In genomic region chr5:159061186-159061796, GRCh38 we compare ENCODE assay signal across 11 cellular contexts. TPM values are rescaled to one million over a fixed set of nuclear protein-coding genes. Genes with fewer than 3 reads are reported as not detected.
DNase-seq lines count a peak whose midpoint lies in the region; ATAC-seq and TF ChIP-seq lines count a peak whose summit lies in the region.
"Had no signal": no experiment of that assay in that cellular context is flagged by ENCODE, and none has a peak within 500 bp of the region (broad histone marks: within the 10 kb centered on the region; RNA-seq: fewer than 3 reads in every experiment).

No MANE protein-coding gene starts in this region.

- H3K9ac ChIP-seq in colonic mucosa (ENCODE audit: low read depth in 2 of 2, low read length in 2 of 2), result no peak overlapping the region
- H3K9ac ChIP-seq: parathyroid adenoma had no signal

- peak overlapping the region; percentile 48 to 71 (median 55) for H3K27ac ChIP-seq in gastrocnemius medialis
- no peak overlapping the region for H3K27ac ChIP-seq in colonic mucosa

- ATAC-seq in Right ventricle myocardium inferior (peak; percentile 84), gastrocnemius medialis (peak in 1 of 2 donors; percentile 75), HG02759 (IDR thresholded peaks at IDR 0.05; ENCODE audit: unreplicated experiment) (no peak), left colon (no peak)

- TF ChIP-seq CTCF in WI38 (IDR thresholded peaks at IDR 0.05; ENCODE audit: low read depth, low read length), result no peak
- TF ChIP-seq CTCF in gastrocnemius medialis (IDR thresholded peaks at IDR 0.05 in 4 of 5, conservative IDR thresholded peaks at IDR 0.05 in 1 of 5), result no peak
- TF ChIP-seq CTCF in colonic mucosa (IDR thresholded peaks at IDR 0.05), result no peak

- H3K36me3 ChIP-seq in gastrocnemius medialis (no peaks in the 10 kb centered on the region), colonic mucosa (no peaks in the 10 kb centered on the region)

- in situ Hi-C loops in gastrocnemius medialis (cut with MboI; ENCODE audit: low sequenced_read_pairs in 4 of 4), result no loop called here

- peak overlapping the region; percentile 42 for H3K4me3 ChIP-seq in WI38 (ENCODE audit: low read depth, low read length)
- peak overlapping the region; percentile 23 to 33 (median 27) for H3K4me3 ChIP-seq in gastrocnemius medialis
- no peak overlapping the region for H3K4me3 ChIP-seq in colonic mucosa

- H3K27me3 ChIP-seq in gastrocnemius medialis (no peaks in the 10 kb centered on the region), colonic mucosa (no peaks in the 10 kb centered on the region)

- H3K4me1 ChIP-seq in gastrocnemius medialis (peaks cover 5% of the 10 kb centered on the region in 2 donors), colonic mucosa (no peaks in the 10 kb centered on the region)
- H3K4me1 ChIP-seq: parathyroid adenoma had no signal

- peak; percentile 80 for DNase-seq in EH (ENCODE audit: low read depth)
- DNase-seq in Right ventricle myocardium inferior (ENCODE audit: missing footprints), result peak; percentile 69
- DNase-seq in gastrocnemius medialis, result peak in 1 of 2 donors; percentile 30
- DNase-seq in colonic mucosa, result no peak
- no peak for DNase-seq in iPS-NIHi11 (ENCODE audit: low spot score)
- DNase-seq in left colon, result no peak
- DNase-seq: HCEC 1CT, NCI-H1436 treated with DMSO at 0.1 percent for 48 hours had no signal

- intact Hi-C loops in Right ventricle myocardium inferior (cut with DNase I), result no loop called here
- intact Hi-C loops in gastrocnemius medialis (cut with DNase I; ENCODE audit: low total_unique reads), result no loop called here
- intact Hi-C loops in colonic mucosa (cut with DNase I), result no loop called here
- intact Hi-C loops in left colon (cut with DNase I, micrococcal nuclease), result no loop called here

- H3K9me3 ChIP-seq in gastrocnemius medialis, result no peaks in the 10 kb centered on the region
- no peaks in the 10 kb centered on the region for H3K9me3 ChIP-seq in colonic mucosa

- peak in 1 of 2 donors; percentile 13 for TF ChIP-seq POLR2A in gastrocnemius medialis (IDR thresholded peaks at IDR 0.05)

RNA-seq across cellular contexts. Expression of gene EBF1, which starts 38.4 kb away (rescaled TPM):
- 17.1 TPM for total RNA-seq in Right ventricle myocardium inferior
- 10 to 100 TPM in 1 of 4 donors, 1 to 10 TPM in 3; 4.9 to 12.0 (median 7.1) TPM for total RNA-seq in gastrocnemius medialis
- 1 to 10 TPM; 1.5 to 4.8 TPM for total RNA-seq in colonic mucosa
- total RNA-seq in left colon, result 1 to 10 TPM; 3.4 to 8.2 TPM

Comparison
In these comparisons a context has a peak if more than half of its experiments do, and no peak if none do; other contexts are left out.
1. DNase-seq: peak in EH (single experiment) and Right ventricle myocardium inferior (single experiment); none in colonic mucosa (single experiment), iPS-NIHi11 (single experiment) and left colon (0 of 2).